In genomic region chr3:33660035-33660434, GRCh38 we compare ENCODE assay signal across 1 cellular context.
TF ChIP-seq lines count a peak whose summit lies in the region.

No MANE protein-coding gene starts in this region.

TF ChIP-seq in K562, 482 proteins besides CTCF, POLR2A, EP300 and RAD21:
- TF ChIP-seq SAFB2 (IDR thresholded peaks at IDR 0.05; ENCODE audit: borderline replicate concordance, low read depth, low read length, severe bottlenecking) (no peak), RHOXF2B (CRISPR knock-in tag; conservative IDR thresholded peaks at IDR 0.05) (no peak), ZSCAN32 (CRISPR knock-in tag; IDR thresholded peaks at IDR 0.05) (no peak), MTF1 (CRISPR knock-in tag; IDR thresholded peaks at IDR 0.05; ENCODE audit: borderline replicate concordance) (no peak), KDM1A (IDR thresholded peaks at IDR 0.05) (no peak), CXXC5 (CRISPR knock-in tag; IDR thresholded peaks at IDR 0.05) (no peak), GABPB1 (CRISPR knock-in tag; IDR thresholded peaks at IDR 0.05) (no peak)
